ENCODE assay signal across 8 cellular contexts in the genomic region with DNA sequence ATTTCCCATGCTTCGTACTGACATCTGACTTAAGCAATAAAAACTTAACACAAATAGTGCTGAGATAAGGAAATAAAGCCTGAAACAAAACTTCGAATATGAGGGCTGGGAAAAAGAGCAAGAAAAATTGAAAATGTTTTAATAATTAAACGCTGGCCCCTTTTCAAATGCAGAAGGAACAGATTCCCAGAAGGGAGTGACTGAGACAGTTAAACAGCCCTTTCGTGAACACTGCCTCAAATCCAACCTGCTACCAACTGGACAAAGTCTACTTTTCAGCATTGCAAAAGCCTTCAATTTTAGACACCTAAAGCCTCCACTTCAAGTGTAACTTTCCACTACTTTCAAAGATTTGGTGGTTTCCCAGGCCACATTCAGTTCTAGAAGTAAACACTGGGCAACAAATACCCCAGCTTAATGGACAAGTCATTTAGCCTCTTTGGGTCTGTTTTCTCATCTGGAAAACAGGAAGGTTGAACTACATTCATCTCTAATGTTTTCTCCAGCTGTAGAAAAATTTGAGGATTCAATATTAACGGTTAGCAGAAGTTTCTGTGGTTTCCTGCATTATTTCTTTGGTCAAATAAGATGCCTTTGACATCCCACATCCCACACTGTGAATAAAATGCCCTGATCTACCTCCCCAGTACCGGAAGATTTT. TPM values are rescaled to one million over a fixed set of nuclear protein-coding genes. Genes with fewer than 3 reads are reported as not detected.
A peak's percentile ranks its signal among the peaks of the same experiment; 100 is the strongest.
DNase-seq lines count a peak whose midpoint lies in the region; ATAC-seq, FAIRE-seq and TF ChIP-seq lines count a peak whose summit lies in the region.

No MANE protein-coding gene starts in this region.

- TF ChIP-seq CTCF in GM12864 (IDR thresholded peaks at IDR 0.05; ENCODE audit: low read depth, low read length, missing control alignments) (no peak), pancreas (IDR thresholded peaks at IDR 0.05) (no peak), type B pancreatic cell (conservative IDR thresholded peaks at IDR 0.05) (no peak)

- H3K27ac Mint-ChIP-seq in IgD-negative memory B cell (peak overlapping the region; percentile 84 to 99 (median 90)), type B pancreatic cell (no peak overlapping the region)

- no peaks in the 10 kb centered on the region for H3K36me3 ChIP-seq in pancreas

- FAIRE-seq in pancreas (lab: Jason Lieb, UNC): no peak

- H3K4me3 Mint-ChIP-seq in IgD-negative memory B cell: peak overlapping the region; percentile 8 to 91 (median 72)
- no peak overlapping the region for H3K4me3 Mint-ChIP-seq in type B pancreatic cell

- no peaks in the 10 kb centered on the region for H3K27me3 Mint-ChIP-seq in IgD-negative memory B cell
- H3K27me3 Mint-ChIP-seq in type B pancreatic cell: no peaks in the 10 kb centered on the region

- peaks cover 44 to 51% (median 44%) of the 10 kb centered on the region in 3 donors for H3K4me1 Mint-ChIP-seq in IgD-negative memory B cell
- H3K4me1 Mint-ChIP-seq in type B pancreatic cell (ENCODE audit: unreplicated experiment): peaks cover 23% of the 10 kb centered on the region

- H3K4me1 ChIP-seq in pancreas: peaks cover 41 to 58% (median 44%) of the 10 kb centered on the region in 3 donors

- peak overlapping the region; percentile 63 for H3K27ac ChIP-seq in caudate nucleus (ENCODE audit: low read depth, low read length)
- peak overlapping the region; percentile 40 to 85 (median 62) for H3K27ac ChIP-seq in pancreas

- intact Hi-C loops in pancreas (cut with DNase I): no loop called here

- peak; percentile 25 to 62 (median 45) for ATAC-seq in pancreas
- ATAC-seq in HG03025 (IDR thresholded peaks at IDR 0.05; ENCODE audit: low FRiP score, unreplicated experiment): no peak

- DNase-seq in GM12864 (ENCODE audit: low read depth): peak; percentile 30
- DNase-seq in caudate nucleus (lab: John Stamatoyannopoulos, UW): no peak
- no peak for DNase-seq in pancreas
- no peak for DNase-seq in D341Med (ENCODE audit: low spot score)
- no peak for DNase-seq in type B pancreatic cell (ENCODE audit: extremely low spot score, unreplicated experiment)
- no peak for DNase-seq in NCI-H1417 treated with DMSO at 0.1 percent for 48 hours (lab: John Stamatoyannopoulos, UW)

- 18 to 19% methylated on average over 6 of the region's 6 CpGs for WGBS in pancreas, 2 donors

- H3K27me3 ChIP-seq in pancreas: no peaks in the 10 kb centered on the region

- no peaks in the 10 kb centered on the region for H3K9me3 ChIP-seq in pancreas

- peaks cover 11% of the 10 kb centered on the region for H3K36me3 Mint-ChIP-seq in IgD-negative memory B cell
- H3K36me3 Mint-ChIP-seq in type B pancreatic cell: no peaks in the 10 kb centered on the region

- H3K4me3 ChIP-seq in GM12864 (ENCODE audit: low read depth, low read length) (no peak overlapping the region; the same call in 1 of the 2 replicates), pancreas (peak overlapping the region in 1 of 4 donors; percentile 2)

- no peaks in the 10 kb centered on the region for H3K9me3 Mint-ChIP-seq in IgD-negative memory B cell
- H3K9me3 Mint-ChIP-seq in type B pancreatic cell: no peaks in the 10 kb centered on the region

RNA-seq across cellular contexts. Expression of a gene that starts 11.8 kb away (rescaled TPM):
- polyA plus RNA-seq in IgD-negative memory B cell (28.9 TPM), pancreas (1 to 10 TPM; 3.6 to 5.9 TPM)
- total RNA-seq in pancreas (10 to 100 TPM; 12.9 to 24.4 (median 17.4) TPM), type B pancreatic cell (ENCODE audit: low replicate concordance) (19.9 and 38.7 TPM in 2 replicates)
